Comparison of ENCODE assay signal across 9 cellular contexts in the genomic region with DNA sequence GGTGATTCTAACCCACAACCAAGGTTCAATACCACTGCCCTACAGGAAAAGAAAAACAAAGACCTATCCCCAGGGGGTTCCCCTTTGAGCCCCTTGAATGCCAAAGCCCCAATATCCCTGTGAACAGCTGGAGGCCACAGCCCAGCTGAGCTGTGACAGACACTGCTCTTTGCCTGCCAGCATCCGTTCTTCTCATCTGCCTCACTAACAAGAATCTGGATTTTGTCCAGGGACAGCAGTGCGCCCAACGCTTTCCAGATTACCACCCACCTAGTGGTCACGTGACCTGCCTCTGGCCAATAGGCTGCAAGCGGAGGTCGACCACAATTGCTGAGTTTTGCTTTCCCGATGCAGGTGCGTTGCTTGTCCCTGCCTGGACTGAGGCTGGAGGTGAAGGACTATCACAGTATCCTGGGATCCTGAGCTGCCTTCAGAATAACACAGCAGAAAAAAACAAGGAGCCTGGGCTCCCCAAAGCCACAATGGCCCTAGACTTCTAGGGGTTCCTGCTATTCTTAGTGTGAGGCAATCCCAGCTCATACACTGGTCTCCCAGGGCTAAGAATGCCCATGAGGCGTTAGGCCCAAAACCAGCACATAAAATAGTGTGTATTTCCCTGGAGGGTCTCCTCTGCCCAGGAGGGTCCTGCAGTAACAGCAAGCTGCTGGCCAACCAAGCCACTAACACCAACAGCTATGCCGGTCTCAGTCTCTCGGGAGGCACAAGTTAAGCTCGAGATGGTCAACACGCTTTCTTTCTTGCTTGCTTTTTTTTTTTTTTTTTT. TPM values are rescaled to one million over a fixed set of nuclear protein-coding genes. Genes with fewer than 3 reads are reported as not detected.
DNase-seq lines count a peak whose midpoint lies in the region; ATAC-seq and TF ChIP-seq lines count a peak whose summit lies in the region.
"Had no signal": no experiment of that assay in that cellular context is flagged by ENCODE, and none has a peak within 500 bp of the region (broad histone marks: within the 10 kb centered on the region; RNA-seq: fewer than 3 reads in every experiment).

No MANE protein-coding gene starts in this region.

- peaks cover 43% of the 10 kb centered on the region for H3K36me3 Mint-ChIP-seq in activated CD8-positive, alpha-beta memory T cell treated with anti-CD3 and anti-CD28 coated beads, Interleukin-2, amount 10 ng/mL, durations not matched to agents 7 days and 5 days
- H3K36me3 Mint-ChIP-seq in activated T-cell treated with anti-CD3 and anti-CD28 coated beads, Interleukin-2, amount 50 U/mL, for 24 hours (ENCODE audit: low read depth), result peaks cover 88% of the 10 kb centered on the region
- H3K36me3 Mint-ChIP-seq in natural killer cell treated with Interleukin-12 subunit alpha and Interleukin-12 subunit beta and Interleukin-15 and Interleukin-18, amount 100 ng/mL, for 72 hours, result no peaks in the 10 kb centered on the region

- peaks cover 39% of the 10 kb centered on the region for H3K4me1 ChIP-seq in suprapubic skin

- DNase-seq in activated CD8-positive, alpha-beta memory T cell treated with anti-CD3 and anti-CD28 coated beads, Interleukin-2, amount 10 ng/mL, durations not matched to agents 7 days and 5 days, result peak; percentile 34
- no peak for DNase-seq in activated CD8-positive, alpha-beta memory T cell treated with anti-CD3 and anti-CD28 coated beads, Interleukin-2, amount 50 U/mL, for 4 hours
- peak; percentile 93 for DNase-seq in choroid plexus epithelial cell (ENCODE audit: low read depth)
- DNase-seq in iPS-NIHi11 (ENCODE audit: low spot score), result peak; percentile 80
- peak in 1 of 2 donors; percentile 77 for DNase-seq in suprapubic skin (ENCODE audit: low spot score in 2 of 2)
- DNase-seq in activated T-cell treated with anti-CD3 and anti-CD28 coated beads, Interleukin-2, amount 50 U/mL, for 24 hours, result no peak
- no peak for DNase-seq in SHP77 treated with DMSO at 0.1 percent for 48 hours (lab: John Stamatoyannopoulos, UW)
- no peak for DNase-seq in natural killer cell treated with Interleukin-12 subunit alpha and Interleukin-12 subunit beta and Interleukin-15 and Interleukin-18, amount 100 ng/mL, for 72 hours (ENCODE audit: low spot score)

- H3K27me3 ChIP-seq in suprapubic skin, result no peaks in the 10 kb centered on the region

- CTCF ChIA-PET in activated CD8-positive, alpha-beta memory T cell treated with anti-CD3 and anti-CD28 coated beads, Interleukin-2, amount 10 ng/mL, durations not matched to agents 7 days and 5 days (lab: Charles Lee), result interaction anchor here (0.9 to 1.6 kb wide), 2 partner anchors 15 to 21 kb away, joined by 3 read pairs; no protein-coding TSS in a partner anchor

- peaks cover 4% of the 10 kb centered on the region for H3K4me1 Mint-ChIP-seq in activated CD8-positive, alpha-beta memory T cell treated with anti-CD3 and anti-CD28 coated beads, Interleukin-2, amount 10 ng/mL, durations not matched to agents 7 days and 5 days
- no peaks in the 10 kb centered on the region for H3K4me1 Mint-ChIP-seq in activated T-cell treated with anti-CD3 and anti-CD28 coated beads, Interleukin-2, amount 50 U/mL, for 24 hours (ENCODE audit: low read depth)
- peaks cover 0 to 3% of the 10 kb centered on the region in 2 donors for H3K4me1 Mint-ChIP-seq in natural killer cell treated with Interleukin-12 subunit alpha and Interleukin-12 subunit beta and Interleukin-15 and Interleukin-18, amount 100 ng/mL, for 72 hours (ENCODE audit: low read depth in 2 of 2)

- H3K4me3 ChIP-seq in choroid plexus epithelial cell (ENCODE audit: low read depth, low read length) (peak overlapping the region; percentile 25), suprapubic skin (no peak overlapping the region)

- no peak overlapping the region for H3K27ac Mint-ChIP-seq in activated CD8-positive, alpha-beta memory T cell treated with anti-CD3 and anti-CD28 coated beads, Interleukin-2, amount 10 ng/mL, durations not matched to agents 7 days and 5 days
- no peak overlapping the region for H3K27ac Mint-ChIP-seq in activated T-cell treated with anti-CD3 and anti-CD28 coated beads, Interleukin-2, amount 50 U/mL, for 24 hours
- no peak overlapping the region for H3K27ac Mint-ChIP-seq in natural killer cell treated with Interleukin-12 subunit alpha and Interleukin-12 subunit beta and Interleukin-15 and Interleukin-18, amount 100 ng/mL, for 72 hours

- no peaks in the 10 kb centered on the region for H3K36me3 ChIP-seq in suprapubic skin

- H3K9me3 Mint-ChIP-seq in activated CD8-positive, alpha-beta memory T cell treated with anti-CD3 and anti-CD28 coated beads, Interleukin-2, amount 10 ng/mL, durations not matched to agents 7 days and 5 days (ENCODE audit: low read depth), result no peaks in the 10 kb centered on the region
- H3K9me3 Mint-ChIP-seq in activated T-cell treated with anti-CD3 and anti-CD28 coated beads, Interleukin-2, amount 50 U/mL, for 24 hours, result no peaks in the 10 kb centered on the region
- H3K9me3 Mint-ChIP-seq in natural killer cell treated with Interleukin-12 subunit alpha and Interleukin-12 subunit beta and Interleukin-15 and Interleukin-18, amount 100 ng/mL, for 72 hours, result no peaks in the 10 kb centered on the region
- H3K9me3 Mint-ChIP-seq: activated naive CD4-positive, alpha-beta T cell treated with anti-CD3 and anti-CD28 coated beads, Interleukin-2, amount 50 U/mL, for 72 hours had no signal

- WGBS in suprapubic skin, result 41% methylated on average over 13 of the region's 13 CpGs

- H3K27ac ChIP-seq in suprapubic skin, result peak overlapping the region; percentile 82

- no peaks in the 10 kb centered on the region for H3K9me3 ChIP-seq in suprapubic skin

- H3K27me3 Mint-ChIP-seq in activated CD8-positive, alpha-beta memory T cell treated with anti-CD3 and anti-CD28 coated beads, Interleukin-2, amount 10 ng/mL, durations not matched to agents 7 days and 5 days, result no peaks in the 10 kb centered on the region
- no peaks in the 10 kb centered on the region for H3K27me3 Mint-ChIP-seq in activated T-cell treated with anti-CD3 and anti-CD28 coated beads, Interleukin-2, amount 50 U/mL, for 24 hours
- no peaks in the 10 kb centered on the region for H3K27me3 Mint-ChIP-seq in natural killer cell treated with Interleukin-12 subunit alpha and Interleukin-12 subunit beta and Interleukin-15 and Interleukin-18, amount 100 ng/mL, for 72 hours

- H3K4me3 Mint-ChIP-seq in activated CD8-positive, alpha-beta memory T cell treated with anti-CD3 and anti-CD28 coated beads, Interleukin-2, amount 10 ng/mL, durations not matched to agents 7 days and 5 days, result no peak overlapping the region
- H3K4me3 Mint-ChIP-seq in activated T-cell treated with anti-CD3 and anti-CD28 coated beads, Interleukin-2, amount 50 U/mL, for 24 hours, result no peak overlapping the region
- H3K4me3 Mint-ChIP-seq in natural killer cell treated with Interleukin-12 subunit alpha and Interleukin-12 subunit beta and Interleukin-15 and Interleukin-18, amount 100 ng/mL, for 72 hours, result no peak overlapping the region

- TF ChIP-seq POLR2A in suprapubic skin (IDR thresholded peaks at IDR 0.05), result no peak

- TF ChIP-seq CTCF in choroid plexus epithelial cell (conservative IDR thresholded peaks at IDR 0.05; ENCODE audit: low read depth, low read length) (no peak), suprapubic skin (IDR thresholded peaks at IDR 0.05) (no peak)

- ATAC-seq in activated CD8-positive, alpha-beta memory T cell treated with anti-CD3 and anti-CD28 coated beads, Interleukin-2, amount 10 ng/mL, durations not matched to agents 7 days and 5 days, result no peak
- no peak for ATAC-seq in natural killer cell treated with Interleukin-12 subunit alpha and Interleukin-12 subunit beta and Interleukin-15 and Interleukin-18, amount 100 ng/mL, for 72 hours

- TF ChIP-seq EP300 in suprapubic skin (IDR thresholded peaks at IDR 0.05), result no peak

RNA-seq across cellular contexts. Expression of a gene that starts 13.8 kb away (rescaled TPM):
- 10 to 100 TPM; 75.8 to 80.9 TPM for total RNA-seq in activated CD8-positive, alpha-beta memory T cell treated with anti-CD3 and anti-CD28 coated beads, Interleukin-2, amount 10 ng/mL, durations not matched to agents 7 days and 5 days
- 10 to 100 TPM; 40.7 to 70.7 (median 43.1) TPM for total RNA-seq in suprapubic skin
- total RNA-seq in natural killer cell treated with Interleukin-12 subunit alpha and Interleukin-12 subunit beta and Interleukin-15 and Interleukin-18, amount 100 ng/mL, for 72 hours, result 100 to 1,000 TPM in 1 of 2 donors, 10 to 100 TPM in 1; 62.4 to 136 TPM

Comparison
In these comparisons a context has a peak if more than half of its experiments do, and no peak if none do; other contexts are left out.
1. DNase-seq: peak in activated CD8-positive, alpha-beta memory T cell treated with anti-CD3 and anti-CD28 coated beads, Interleukin-2, amount 10 ng/mL, durations not matched to agents 7 days and 5 days (single experiment), choroid plexus epithelial cell (single experiment) and iPS-NIHi11 (single experiment); none in activated CD8-positive, alpha-beta memory T cell treated with anti-CD3 and anti-CD28 coated beads, Interleukin-2, amount 50 U/mL, for 4 hours (single experiment), activated T-cell treated with anti-CD3 and anti-CD28 coated beads, Interleukin-2, amount 50 U/mL, for 24 hours (single experiment), SHP77 treated with DMSO at 0.1 percent for 48 hours (single experiment) and natural killer cell treated with Interleukin-12 subunit alpha and Interleukin-12 subunit beta and Interleukin-15 and Interleukin-18, amount 100 ng/mL, for 72 hours (single experiment).